8 cellular contexts compared by ENCODE assay signal in the genomic region with DNA sequence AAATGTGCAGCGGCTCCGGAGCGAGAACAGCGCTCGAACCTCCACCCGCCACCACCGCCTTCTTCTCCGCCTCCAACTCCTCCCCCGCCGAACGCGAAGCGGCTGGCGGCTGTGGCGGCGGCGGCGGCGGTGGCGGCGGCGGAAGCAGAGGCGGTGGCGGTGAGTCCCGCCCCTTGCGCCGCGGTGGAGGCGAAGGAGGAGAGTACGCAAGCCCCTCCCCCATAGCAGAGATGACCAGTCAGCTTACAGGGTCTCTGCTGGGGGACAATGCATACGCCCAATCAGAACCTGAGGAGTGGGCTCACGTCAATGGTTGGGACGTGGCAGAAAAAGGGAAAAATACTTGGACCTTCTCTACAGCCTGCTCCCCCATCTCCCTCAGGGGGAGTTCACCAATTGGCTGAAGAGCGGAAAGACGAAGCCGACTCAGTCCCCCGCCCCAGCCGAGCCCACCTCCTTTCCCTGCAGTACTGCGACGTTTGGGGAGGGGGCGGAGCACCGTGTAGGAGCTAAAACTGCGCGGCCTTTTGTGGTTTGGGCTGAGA. TPM values are rescaled to one million over a fixed set of nuclear protein-coding genes. Genes with fewer than 3 reads are reported as not detected.
DNase-seq lines count a peak whose midpoint lies in the region; ATAC-seq and TF ChIP-seq lines count a peak whose summit lies in the region.

A gene with protein sequence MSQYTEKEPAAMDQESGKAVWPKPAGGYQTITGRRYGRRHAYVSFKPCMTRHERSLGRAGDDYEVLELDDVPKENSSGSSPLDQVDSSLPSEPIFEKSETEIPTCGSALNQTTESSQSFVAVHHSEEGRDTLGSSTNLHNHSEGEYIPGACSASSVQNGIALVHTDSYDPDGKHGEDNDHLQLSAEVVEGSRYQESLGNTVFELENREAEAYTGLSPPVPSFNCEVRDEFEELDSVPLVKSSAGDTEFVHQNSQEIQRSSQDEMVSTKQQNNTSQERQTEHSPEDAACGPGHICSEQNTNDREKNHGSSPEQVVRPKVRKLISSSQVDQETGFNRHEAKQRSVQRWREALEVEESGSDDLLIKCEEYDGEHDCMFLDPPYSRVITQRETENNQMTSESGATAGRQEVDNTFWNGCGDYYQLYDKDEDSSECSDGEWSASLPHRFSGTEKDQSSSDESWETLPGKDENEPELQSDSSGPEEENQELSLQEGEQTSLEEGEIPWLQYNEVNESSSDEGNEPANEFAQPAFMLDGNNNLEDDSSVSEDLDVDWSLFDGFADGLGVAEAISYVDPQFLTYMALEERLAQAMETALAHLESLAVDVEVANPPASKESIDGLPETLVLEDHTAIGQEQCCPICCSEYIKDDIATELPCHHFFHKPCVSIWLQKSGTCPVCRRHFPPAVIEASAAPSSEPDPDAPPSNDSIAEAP (minus strand): TSS at position 131 of the 545 bp plus-strand sequence. CDS start 26,541 bp downstream, outside the sequence.

- H3K9me3 ChIP-seq in prostate gland: no peaks in the 10 kb centered on the region

- intact Hi-C loops in T-helper 2 cell treated with Interferon-gamma antibody and Interleukin-4, amounts not matched to agents 100 ng/mL and 5 ng/mL, for 36 hours (cut with micrococcal nuclease): loop anchor here (1.0 to 2.0 kb wide), 9 partner anchors 29 to 1815 kb away; partner anchors contain the start of genes CAMK4, FBXL17, MAN2A1 and SLC25A46
- intact Hi-C loops in left ventricle myocardium superior (cut with micrococcal nuclease): no loop called here
- intact Hi-C loops in prostate gland (cut with DNase I): loop anchor here (2.0 kb wide), 1 partner anchor 661 kb away; no protein-coding TSS in a partner anchor

- H3K27me3 ChIP-seq in prostate gland (replicated peaks; ENCODE audit: insufficient read depth): no peaks in the 10 kb centered on the region

- H3K36me3 ChIP-seq in prostate gland (no peaks in the 10 kb centered on the region), urinary bladder (ENCODE audit: insufficient read depth) (no peaks in the 10 kb centered on the region)

- H3K27ac ChIP-seq in prostate gland (peak within 1 kb of the TSS; percentile 99), urinary bladder (ENCODE audit: low read depth) (peak within 1 kb of the TSS; percentile 98)

- peak; percentile 81 for TF ChIP-seq POLR2A in prostate gland (IDR thresholded peaks at IDR 0.05)

- H3K4me1 ChIP-seq in prostate gland (replicated peaks): peaks cover 4% of the 10 kb centered on the region
- no peaks in the 10 kb centered on the region for H3K4me1 ChIP-seq in urinary bladder (ENCODE audit: insufficient read depth)

- TF ChIP-seq CTCF in prostate gland (IDR thresholded peaks at IDR 0.05): peak in 3 of 4 experiments; percentile 19 to 84 (median 57)

- DNase-seq in NCI-H187 treated with DMSO at 0.1 percent for 48 hours (lab: John Stamatoyannopoulos, UW) (peak; percentile 94), anterior cingulate cortex (lab: John Stamatoyannopoulos, UW) (peak; percentile 85 to 100 (median 99)), left ventricle myocardium superior (peak; percentile 99), prostate gland (ENCODE audit: low spot score) (peak; percentile 99)

- ATAC-seq in GM18498 (IDR thresholded peaks at IDR 0.05; ENCODE audit: unreplicated experiment): peak; percentile 78
- peak; percentile 83 for ATAC-seq in HG02943 (IDR thresholded peaks at IDR 0.05; ENCODE audit: low read depth, unreplicated experiment)
- peak; percentile 96 for ATAC-seq in left ventricle myocardium superior

- WGBS in prostate gland: under 1% methylated on average over 44 of the region's 44 CpGs
- under 1% methylated on average over 44 of the region's 44 CpGs for WGBS in urinary bladder

- peak within 1 kb of the TSS; percentile 88 to 91 for H3K4me3 ChIP-seq in prostate gland
- H3K4me3 ChIP-seq in urinary bladder (ENCODE audit: low read depth, low read length): peak within 1 kb of the TSS; percentile 75

RNA-seq across cellular contexts. Expression of the gene that starts here (rescaled TPM):
- 49.7 and 51.5 TPM in 2 replicates for total RNA-seq in T-helper 2 cell treated with Interferon-gamma antibody and Interleukin-4, amounts not matched to agents 100 ng/mL and 5 ng/mL, for 36 hours
- total RNA-seq in left ventricle myocardium superior (75.7 TPM), prostate gland (100 to 1,000 TPM in 1 of 2 donors, 10 to 100 TPM in 1; 94.8 to 119 TPM), urinary bladder (236 TPM)
- polyA plus RNA-seq in urinary bladder: 130 TPM

Comparison
In these comparisons a context has a peak if more than half of its experiments do, and no peak if none do; other contexts are left out.
1. Peak in every context shown above with its lines: DNase-seq, ATAC-seq, H3K4me3 ChIP-seq and H3K27ac ChIP-seq.